In the genomic region with DNA sequence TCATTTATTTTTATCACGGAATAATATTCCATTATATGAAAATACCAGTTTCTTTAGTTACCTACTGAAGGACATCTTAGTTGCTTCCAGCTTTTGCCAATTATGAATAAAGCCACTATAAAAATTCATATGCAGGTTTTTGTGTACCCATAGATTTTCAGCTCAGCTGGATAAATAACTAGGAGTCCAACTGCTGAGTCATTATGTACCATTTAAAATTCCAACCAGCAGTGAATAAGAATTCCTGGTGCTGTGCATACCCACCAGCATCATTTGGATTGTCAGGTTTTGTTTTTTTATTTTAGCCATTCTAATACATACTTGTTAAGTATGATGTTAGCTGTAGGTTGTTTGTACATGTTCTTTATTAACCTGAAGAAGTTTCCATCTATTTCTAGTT, we compare ENCODE assay signal across 1 cellular context.
A peak's percentile ranks its signal among the peaks of the same experiment; 100 is the strongest.
TF ChIP-seq lines count a peak whose summit lies in the region.

No MANE protein-coding gene starts in this region.

TF ChIP-seq in HepG2, 621 proteins besides CTCF, POLR2A, EP300 and RAD21:
- TF ChIP-seq MAFK (conservative IDR thresholded peaks at IDR 0.05 in 1 of 2, IDR thresholded peaks at IDR 0.05 in 1 of 2; ENCODE audit: low read length in 2 of 2) (0 out of 4 replicates have a peak, but pooled peaks of 1 of the 2 experiments have one; percentile 12), NFE2L2 (IDR thresholded peaks at IDR 0.05; ENCODE audit: low read length) (peak; percentile 67), IKZF4 (CRISPR knock-in tag; IDR thresholded peaks at IDR 0.05; ENCODE audit: borderline replicate concordance, low read depth, not compliant biosample characterization) (no peak)
- TF ChIP-seq, protein P1, sequence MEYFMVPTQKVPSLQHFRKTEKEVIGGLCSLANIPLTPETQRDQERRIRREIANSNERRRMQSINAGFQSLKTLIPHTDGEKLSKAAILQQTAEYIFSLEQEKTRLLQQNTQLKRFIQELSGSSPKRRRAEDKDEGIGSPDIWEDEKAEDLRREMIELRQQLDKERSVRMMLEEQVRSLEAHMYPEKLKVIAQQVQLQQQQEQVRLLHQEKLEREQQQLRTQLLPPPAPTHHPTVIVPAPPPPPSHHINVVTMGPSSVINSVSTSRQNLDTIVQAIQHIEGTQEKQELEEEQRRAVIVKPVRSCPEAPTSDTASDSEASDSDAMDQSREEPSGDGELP (IDR thresholded peaks at IDR 0.05; ENCODE audit: borderline replicate concordance, low read depth) = peak; percentile 49; the same call in 1 of the 2 replicates
TF ChIP-seq in HepG2: peak in this region for 3.
